In genomic region chr3:29183346-29184087, GRCh38 we compare ENCODE assay signal across 13 cellular contexts.
DNase-seq lines count a peak whose midpoint lies in the region; ATAC-seq, FAIRE-seq and TF ChIP-seq lines count a peak whose summit lies in the region.
"Had no signal": no experiment of that assay in that cellular context is flagged by ENCODE, and none has a peak within 500 bp of the region (broad histone marks: within the 10 kb centered on the region; RNA-seq: fewer than 3 reads in every experiment).

No MANE protein-coding gene starts in this region.

- H3K4me1 ChIP-seq in endothelial cell of umbilical vein (ENCODE audit: control insufficient read depth, extremely low read depth, insufficient read depth, low read length), result peaks cover 20% of the 10 kb centered on the region

- peak; percentile 75 for ATAC-seq in activated CD8-positive, alpha-beta T cell treated with anti-CD3 and anti-CD28 coated beads for 36 hours
- ATAC-seq in activated CD8-positive, alpha-beta T cell treated with anti-CD3 and anti-CD28 coated beads, Interleukin-2, amount 10 ng/mL, durations not matched to agents 7 days and 5 days, result no peak
- ATAC-seq in GM21390 (IDR thresholded peaks at IDR 0.05; ENCODE audit: unreplicated experiment) (no peak), HG03196 (IDR thresholded peaks at IDR 0.05; ENCODE audit: unreplicated experiment) (no peak)

- intact Hi-C loops in activated CD8-positive, alpha-beta T cell treated with anti-CD3 and anti-CD28 coated beads for 36 hours (cut with micrococcal nuclease), result no loop called here
- intact Hi-C loops in activated CD4-positive, alpha-beta memory T cell treated with anti-CD3 and anti-CD28 coated beads for 36 hours (cut with micrococcal nuclease), result loop anchor here (1.0 to 10.0 kb wide), 2 partner anchors 100 to 249 kb away; no protein-coding TSS in a partner anchor
- intact Hi-C loops in endothelial cell of umbilical vein (cut with micrococcal nuclease), result no loop called here

- no peak overlapping the region for H2AFZ ChIP-seq in endothelial cell of umbilical vein (ENCODE audit: low read depth, low read length)

- dilution Hi-C loops in endothelial cell of umbilical vein (cut with MboI; ENCODE audit: extremely low pct_ligation_motif_present, low sequenced_read_pairs), result no loop called here

- no peak for TF ChIP-seq POLR2A in endothelial cell of umbilical vein (IDR thresholded peaks at IDR 0.05; ENCODE audit: low read depth, low read length)

- BruUV-seq in endothelial cell of umbilical vein (replicated peaks; lab: Mats Ljungman, UMichigan), result no TSS peak

- H3K79me2 ChIP-seq in endothelial cell of umbilical vein (ENCODE audit: control insufficient read depth, insufficient read depth, low read length), result no peaks in the 10 kb centered on the region

- POLR2A ChIA-PET in activated CD8-positive, alpha-beta T cell treated with anti-CD3 and anti-CD28 coated beads for 36 hours (lab: Charles Lee), result no interaction called here
- POLR2A ChIA-PET in activated CD8-positive, alpha-beta T cell treated with anti-CD3 and anti-CD28 coated beads, Interleukin-2, amount 10 ng/mL, durations not matched to agents 7 days and 5 days (lab: Charles Lee), result no interaction called here
- POLR2A ChIA-PET in activated CD4-positive, alpha-beta memory T cell treated with anti-CD3 and anti-CD28 coated beads for 36 hours (lab: Charles Lee), result no interaction called here
- POLR2A ChIA-PET in endothelial cell of umbilical vein (lab: Charles Lee), result no interaction called here

- H3K27me3 Mint-ChIP-seq in activated CD8-positive, alpha-beta T cell treated with anti-CD3 and anti-CD28 coated beads for 36 hours, result no peaks in the 10 kb centered on the region
- no peaks in the 10 kb centered on the region for H3K27me3 Mint-ChIP-seq in activated CD8-positive, alpha-beta T cell treated with anti-CD3 and anti-CD28 coated beads, Interleukin-2, amount 10 ng/mL, durations not matched to agents 7 days and 5 days (ENCODE audit: low read depth)
- H3K27me3 Mint-ChIP-seq in activated CD4-positive, alpha-beta memory T cell treated with anti-CD3 and anti-CD28 coated beads for 36 hours, result no peaks in the 10 kb centered on the region
- H3K27me3 Mint-ChIP-seq: memory B cell, progenitor cell of endocrine pancreas had no signal

- peak; percentile 73 for DNase-seq in activated CD8-positive, alpha-beta T cell treated with anti-CD3 and anti-CD28 coated beads for 36 hours
- DNase-seq in activated CD8-positive, alpha-beta T cell treated with anti-CD3 and anti-CD28 coated beads, Interleukin-2, amount 10 ng/mL, durations not matched to agents 7 days and 5 days, result no peak
- peak; percentile 30 for DNase-seq in activated CD4-positive, alpha-beta memory T cell treated with anti-CD3 and anti-CD28 coated beads for 36 hours
- DNase-seq in endothelial cell of umbilical vein (ENCODE audit: low read depth, low spot score) (no peak), NCI-H1417 treated with DMSO at 0.1 percent for 48 hours (lab: John Stamatoyannopoulos, UW) (no peak)
- DNase-seq in stimulated activated CD8-positive, alpha-beta memory T cell treated with anti-CD3 and anti-CD28 coated beads, Interleukin-4, amount 100 ng/mL, for 24 hours (ENCODE audit: low read depth), result peak; percentile 4
- DNase-seq: heart right ventricle, NCI-H524 had no signal

- H3K27me3 ChIP-seq in endothelial cell of umbilical vein (ENCODE audit: control insufficient read depth in 2 of 2, insufficient read depth in 2 of 2, low read length in 2 of 2), result no peaks in the 10 kb centered on the region
- H3K27me3 ChIP-seq: heart right ventricle had no signal

- peak overlapping the region; percentile 76 for H3K27ac Mint-ChIP-seq in activated CD8-positive, alpha-beta T cell treated with anti-CD3 and anti-CD28 coated beads for 36 hours
- H3K27ac Mint-ChIP-seq in activated CD8-positive, alpha-beta T cell treated with anti-CD3 and anti-CD28 coated beads, Interleukin-2, amount 10 ng/mL, durations not matched to agents 7 days and 5 days, result no peak overlapping the region
- peak overlapping the region; percentile 59 for H3K27ac Mint-ChIP-seq in activated CD4-positive, alpha-beta memory T cell treated with anti-CD3 and anti-CD28 coated beads for 36 hours
- H3K27ac Mint-ChIP-seq: memory B cell, progenitor cell of endocrine pancreas had no signal

- no peak overlapping the region for H3K4me3 Mint-ChIP-seq in activated CD8-positive, alpha-beta T cell treated with anti-CD3 and anti-CD28 coated beads for 36 hours
- H3K4me3 Mint-ChIP-seq in activated CD8-positive, alpha-beta T cell treated with anti-CD3 and anti-CD28 coated beads, Interleukin-2, amount 10 ng/mL, durations not matched to agents 7 days and 5 days, result no peak overlapping the region
- no peak overlapping the region for H3K4me3 Mint-ChIP-seq in activated CD4-positive, alpha-beta memory T cell treated with anti-CD3 and anti-CD28 coated beads for 36 hours
- H3K4me3 Mint-ChIP-seq: memory B cell had no signal

- H3K4me1 Mint-ChIP-seq in activated CD8-positive, alpha-beta T cell treated with anti-CD3 and anti-CD28 coated beads for 36 hours (ENCODE audit: low read depth), result peaks cover 17% of the 10 kb centered on the region
- H3K4me1 Mint-ChIP-seq in activated CD8-positive, alpha-beta T cell treated with anti-CD3 and anti-CD28 coated beads, Interleukin-2, amount 10 ng/mL, durations not matched to agents 7 days and 5 days (ENCODE audit: low read depth), result peaks cover 5% of the 10 kb centered on the region
- H3K4me1 Mint-ChIP-seq in activated CD4-positive, alpha-beta memory T cell treated with anti-CD3 and anti-CD28 coated beads for 36 hours (ENCODE audit: low read depth), result peaks cover 13% of the 10 kb centered on the region
- H3K4me1 Mint-ChIP-seq: memory B cell had no signal

- no peak for TF ChIP-seq CTCF in activated CD8-positive, alpha-beta T cell treated with anti-CD3 and anti-CD28 coated beads for 36 hours (IDR thresholded peaks at IDR 0.05)
- no peak for TF ChIP-seq CTCF in endothelial cell of umbilical vein (IDR thresholded peaks at IDR 0.05; ENCODE audit: extremely low read depth in 1 of 2, insufficient read depth in 1 of 2, low read depth in 1 of 2, low read length in 2 of 2)

- no peak overlapping the region for H3K9ac ChIP-seq in endothelial cell of umbilical vein (replicated peaks; ENCODE audit: extremely low read depth, insufficient read depth, low read length)

- CTCF ChIA-PET in activated CD8-positive, alpha-beta T cell treated with anti-CD3 and anti-CD28 coated beads for 36 hours (lab: Charles Lee), result no interaction called here
- CTCF ChIA-PET in activated CD8-positive, alpha-beta T cell treated with anti-CD3 and anti-CD28 coated beads, Interleukin-2, amount 10 ng/mL, durations not matched to agents 7 days and 5 days (lab: Charles Lee), result no interaction called here
- CTCF ChIA-PET in activated CD4-positive, alpha-beta memory T cell treated with anti-CD3 and anti-CD28 coated beads for 36 hours (lab: Charles Lee), result no interaction called here
- CTCF ChIA-PET in endothelial cell of umbilical vein (lab: Charles Lee), result interaction anchor here (1.3 kb wide), 1 partner anchor 44 kb away, joined by 3 read pairs; no protein-coding TSS in a partner anchor

- no peaks in the 10 kb centered on the region for H3K36me3 Mint-ChIP-seq in activated CD8-positive, alpha-beta T cell treated with anti-CD3 and anti-CD28 coated beads for 36 hours (ENCODE audit: low read depth)
- no peaks in the 10 kb centered on the region for H3K36me3 Mint-ChIP-seq in activated CD8-positive, alpha-beta T cell treated with anti-CD3 and anti-CD28 coated beads, Interleukin-2, amount 10 ng/mL, durations not matched to agents 7 days and 5 days (ENCODE audit: low read depth)
- H3K36me3 Mint-ChIP-seq in activated CD4-positive, alpha-beta memory T cell treated with anti-CD3 and anti-CD28 coated beads for 36 hours, result no peaks in the 10 kb centered on the region

- no peaks in the 10 kb centered on the region for H3K9me1 ChIP-seq in endothelial cell of umbilical vein (replicated peaks; ENCODE audit: control insufficient read depth, extremely low read depth, insufficient read depth, low read length)

- no peaks in the 10 kb centered on the region for H3K9me3 ChIP-seq in endothelial cell of umbilical vein (replicated peaks; ENCODE audit: control insufficient read depth, insufficient read depth, low read length)
- H3K9me3 ChIP-seq: heart right ventricle had no signal

- FAIRE-seq in endothelial cell of umbilical vein (lab: Jason Lieb, UNC), result no peak
- FAIRE-seq: colon had no signal

- H4K20me1 ChIP-seq in endothelial cell of umbilical vein (replicated peaks; ENCODE audit: control insufficient read depth, extremely low read depth, insufficient read depth, low read length), result no peaks in the 10 kb centered on the region

- H3K27ac ChIP-seq in endothelial cell of umbilical vein (ENCODE audit: insufficient read depth, low read depth, low read length), result no peak overlapping the region

- no peak overlapping the region for H3K4me2 ChIP-seq in endothelial cell of umbilical vein (ENCODE audit: insufficient read depth, low read length)

- H3K4me3 ChIP-seq in endothelial cell of umbilical vein (replicated peaks in 1 of 3; ENCODE audit: insufficient read depth in 1 of 3, low read depth in 1 of 3, low read length in 3 of 3), result no peak overlapping the region

- H3K36me3 ChIP-seq in endothelial cell of umbilical vein (ENCODE audit: control insufficient read depth in 2 of 2, extremely low read depth in 1 of 2, insufficient read depth in 2 of 2, low read length in 2 of 2), result no peaks in the 10 kb centered on the region
- H3K36me3 ChIP-seq: heart right ventricle had no signal

- no peaks in the 10 kb centered on the region for H3K9me3 Mint-ChIP-seq in activated CD8-positive, alpha-beta T cell treated with anti-CD3 and anti-CD28 coated beads for 36 hours
- no peaks in the 10 kb centered on the region for H3K9me3 Mint-ChIP-seq in activated CD8-positive, alpha-beta T cell treated with anti-CD3 and anti-CD28 coated beads, Interleukin-2, amount 10 ng/mL, durations not matched to agents 7 days and 5 days (ENCODE audit: insufficient read depth)
- H3K9me3 Mint-ChIP-seq in activated CD4-positive, alpha-beta memory T cell treated with anti-CD3 and anti-CD28 coated beads for 36 hours, result peaks cover 4% of the 10 kb centered on the region

TF ChIP-seq in endothelial cell of umbilical vein, 7 proteins besides CTCF, POLR2A, EP300 and RAD21:
- TF ChIP-seq FOS (IDR thresholded peaks at IDR 0.05; ENCODE audit: borderline replicate concordance, insufficient read depth, low read length) (peak; percentile 12), EZH2 (IDR thresholded peaks at IDR 0.05; ENCODE audit: borderline replicate concordance, low read depth, low read length, severe bottlenecking) (no peak)

Comparison
In these comparisons a context has a peak if more than half of its experiments do, and no peak if none do; other contexts are left out.
1. DNase-seq: peak in activated CD8-positive, alpha-beta T cell treated with anti-CD3 and anti-CD28 coated beads for 36 hours (single experiment), activated CD4-positive, alpha-beta memory T cell treated with anti-CD3 and anti-CD28 coated beads for 36 hours (single experiment) and stimulated activated CD8-positive, alpha-beta memory T cell treated with anti-CD3 and anti-CD28 coated beads, Interleukin-4, amount 100 ng/mL, for 24 hours (single experiment); none in activated CD8-positive, alpha-beta T cell treated with anti-CD3 and anti-CD28 coated beads, Interleukin-2, amount 10 ng/mL, durations not matched to agents 7 days and 5 days (single experiment), endothelial cell of umbilical vein (single experiment) and NCI-H1417 treated with DMSO at 0.1 percent for 48 hours (single experiment).